ENCODE assay signal across 11 cellular contexts in the genomic region with DNA sequence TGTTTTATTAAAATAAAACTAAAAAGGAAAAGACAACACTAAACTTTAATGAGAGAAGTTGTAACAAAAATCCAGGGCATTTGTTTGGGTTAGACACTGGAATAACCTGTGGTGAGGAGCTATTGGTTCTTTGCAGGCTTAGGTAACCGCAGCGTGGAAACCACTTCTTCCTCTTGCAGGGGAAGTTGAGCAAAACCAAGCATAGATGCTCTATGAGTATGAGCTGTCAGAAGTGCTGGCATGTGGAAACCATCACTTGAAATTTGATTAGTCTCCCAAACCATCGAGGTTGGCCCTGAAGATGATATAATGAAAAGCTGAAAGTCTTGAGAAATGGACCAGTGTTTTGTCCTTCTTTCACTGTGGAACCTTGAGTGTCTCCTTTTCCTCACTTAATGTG.
A peak's percentile ranks its signal among the peaks of the same experiment; 100 is the strongest.
DNase-seq lines count a peak whose midpoint lies in the region; ATAC-seq lines count a peak whose summit lies in the region.
"Had no signal": no experiment of that assay in that cellular context is flagged by ENCODE, and none has a peak within 500 bp of the region (broad histone marks: within the 10 kb centered on the region; RNA-seq: fewer than 3 reads in every experiment).

No MANE protein-coding gene starts in this region.

- ATAC-seq in GM18498 (IDR thresholded peaks at IDR 0.05; ENCODE audit: unreplicated experiment): peak; percentile 61
- ATAC-seq in HG03378 (IDR thresholded peaks at IDR 0.05; ENCODE audit: unreplicated experiment): peak; percentile 77
- ATAC-seq in HG03457 (IDR thresholded peaks at IDR 0.05; ENCODE audit: unreplicated experiment): no peak

- intact Hi-C loops in activated T-helper 1 cell treated with anti-CD3 and anti-CD28 coated beads, Interleukin-12 subunit alpha, Interleukin-12 subunit beta, Interleukin-2, Interleukin-4 antibody, amounts not matched to agents 30 ng/mL and 10 ng/mL and 1 ng/mL, durations not matched to agents 14 hours and 24 hours and 36 hours (cut with micrococcal nuclease): loop anchor here (1.0 to 10.0 kb wide), 8 partner anchors 17 to 533 kb away; a partner anchor contains a TSS

- peaks cover 13% of the 10 kb centered on the region for H3K4me1 Mint-ChIP-seq in activated T-helper 1 cell treated with anti-CD3 and anti-CD28 coated beads, Interleukin-12 subunit alpha, Interleukin-12 subunit beta, Interleukin-2, Interleukin-4 antibody, amounts not matched to agents 30 ng/mL and 10 ng/mL and 1 ng/mL, durations not matched to agents 14 hours and 24 hours and 36 hours (ENCODE audit: low read depth)

- DNase-seq in AG08395 (ENCODE audit: low spot score): peak; percentile 14
- DNase-seq in activated T-helper 1 cell treated with anti-CD3 and anti-CD28 coated beads, Interleukin-12 subunit alpha, Interleukin-12 subunit beta, Interleukin-2, Interleukin-4 antibody, amounts not matched to agents 30 ng/mL and 10 ng/mL and 1 ng/mL, durations not matched to agents 14 hours and 24 hours and 36 hours (ENCODE audit: low spot score): peak; percentile 62
- no peak for DNase-seq in NCI-H1048 (lab: John Stamatoyannopoulos, UW)
- no peak for DNase-seq in NCI-H2196 (lab: John Stamatoyannopoulos, UW; ENCODE audit: unreplicated experiment)
- DNase-seq in COLO829 (ENCODE audit: low spot score): no peak
- DNase-seq: hypothalamus had no signal

- H3K4me3 Mint-ChIP-seq in activated T-helper 1 cell treated with anti-CD3 and anti-CD28 coated beads, Interleukin-12 subunit alpha, Interleukin-12 subunit beta, Interleukin-2, Interleukin-4 antibody, amounts not matched to agents 30 ng/mL and 10 ng/mL and 1 ng/mL, durations not matched to agents 14 hours and 24 hours and 36 hours: no peak overlapping the region
- H3K4me3 Mint-ChIP-seq: dendritic cell treated with granulocyte-macrophage colony-stimulating factor and Interleukin-4, amounts not matched to agents 40 ng/mL and 50 ng/mL, for 4 days had no signal

- peaks cover 15% of the 10 kb centered on the region for H3K27me3 Mint-ChIP-seq in activated T-helper 1 cell treated with anti-CD3 and anti-CD28 coated beads, Interleukin-12 subunit alpha, Interleukin-12 subunit beta, Interleukin-2, Interleukin-4 antibody, amounts not matched to agents 30 ng/mL and 10 ng/mL and 1 ng/mL, durations not matched to agents 14 hours and 24 hours and 36 hours (ENCODE audit: insufficient read depth)
- H3K27me3 Mint-ChIP-seq: CD8-positive, alpha-beta memory T cell had no signal

- H3K36me3 Mint-ChIP-seq in activated T-helper 1 cell treated with anti-CD3 and anti-CD28 coated beads, Interleukin-12 subunit alpha, Interleukin-12 subunit beta, Interleukin-2, Interleukin-4 antibody, amounts not matched to agents 30 ng/mL and 10 ng/mL and 1 ng/mL, durations not matched to agents 14 hours and 24 hours and 36 hours (ENCODE audit: low read depth): no peaks in the 10 kb centered on the region
- H3K36me3 Mint-ChIP-seq: CD8-positive, alpha-beta memory T cell had no signal

- H3K9me3 Mint-ChIP-seq in activated T-helper 1 cell treated with anti-CD3 and anti-CD28 coated beads, Interleukin-12 subunit alpha, Interleukin-12 subunit beta, Interleukin-2, Interleukin-4 antibody, amounts not matched to agents 30 ng/mL and 10 ng/mL and 1 ng/mL, durations not matched to agents 14 hours and 24 hours and 36 hours: no peaks in the 10 kb centered on the region
- H3K9me3 Mint-ChIP-seq: dendritic cell treated with granulocyte-macrophage colony-stimulating factor and Interleukin-4, amounts not matched to agents 40 ng/mL and 50 ng/mL, for 4 days had no signal

- no peak overlapping the region for H3K27ac Mint-ChIP-seq in activated T-helper 1 cell treated with anti-CD3 and anti-CD28 coated beads, Interleukin-12 subunit alpha, Interleukin-12 subunit beta, Interleukin-2, Interleukin-4 antibody, amounts not matched to agents 30 ng/mL and 10 ng/mL and 1 ng/mL, durations not matched to agents 14 hours and 24 hours and 36 hours
- H3K27ac Mint-ChIP-seq: CD8-positive, alpha-beta memory T cell; dendritic cell treated with granulocyte-macrophage colony-stimulating factor and Interleukin-4, amounts not matched to agents 40 ng/mL and 50 ng/mL, for 4 days had no signal

Comparison
In these comparisons a context has a peak if more than half of its experiments do, and no peak if none do; other contexts are left out.
1. DNase-seq: peak in AG08395 (single experiment) and activated T-helper 1 cell treated with anti-CD3 and anti-CD28 coated beads, Interleukin-12 subunit alpha, Interleukin-12 subunit beta, Interleukin-2, Interleukin-4 antibody, amounts not matched to agents 30 ng/mL and 10 ng/mL and 1 ng/mL, durations not matched to agents 14 hours and 24 hours and 36 hours (single experiment); none in NCI-H1048 (single experiment), NCI-H2196 (single experiment) and COLO829 (single experiment).